ENCODE assay signal across 1 cellular context in the genomic region with DNA sequence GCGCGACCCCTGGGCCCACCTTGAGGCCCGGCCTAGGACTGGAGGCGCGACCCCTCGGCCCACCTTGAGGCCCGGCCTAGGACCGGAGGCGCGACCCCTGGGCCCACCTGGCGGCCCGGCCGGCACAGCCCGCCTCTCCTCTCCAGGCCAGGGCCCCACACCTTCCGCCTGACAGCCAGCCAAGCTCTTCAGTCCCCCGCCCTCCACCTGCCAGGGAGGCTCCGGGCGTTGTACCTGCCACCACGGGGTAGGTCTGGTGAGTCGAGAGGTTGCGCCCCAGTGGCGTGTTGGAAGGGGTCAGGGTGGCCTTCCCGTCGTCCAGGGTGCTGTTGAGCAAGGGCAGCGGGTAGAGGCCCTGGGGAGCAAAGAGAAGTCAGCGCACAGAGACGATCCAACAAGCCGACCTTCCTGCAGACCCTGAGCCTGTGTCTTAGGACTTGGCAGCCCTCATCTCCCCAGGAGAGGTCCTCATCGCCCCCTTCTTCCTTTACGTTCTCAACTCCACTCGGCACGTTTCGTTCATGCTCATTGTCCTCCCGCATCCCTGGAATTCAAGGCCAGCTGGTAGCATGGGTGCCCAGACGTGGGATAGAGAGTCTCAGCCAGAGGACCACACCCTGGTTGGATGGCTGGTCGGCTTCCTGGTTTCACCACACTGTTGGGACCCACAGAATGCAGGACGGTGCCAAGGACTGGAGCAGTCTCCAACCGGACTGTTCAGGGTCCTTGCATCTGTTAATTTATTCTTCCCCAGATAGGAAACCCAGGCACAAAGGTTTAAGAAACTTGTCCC.
TF ChIP-seq lines count a peak whose summit lies in the region.

No MANE protein-coding gene starts in this region.

TF ChIP-seq in HepG2, 621 proteins besides CTCF, POLR2A, EP300 and RAD21 (continued from another document):
- peak; percentile 46; the same call in 1 of the 2 replicates for TF ChIP-seq ZBTB33 (CRISPR knock-in tag; IDR thresholded peaks at IDR 0.05)
